ENCODE assay signal across 2 cellular contexts in genomic region chr4:48718818-48719465, GRCh38.
TF ChIP-seq lines count a peak whose summit lies in the region.

No MANE protein-coding gene starts in this region.

TF ChIP-seq in K562, 482 proteins besides CTCF, POLR2A, EP300 and RAD21:
- 0 out of 2 replicates have a peak, but pooled peaks have one; percentile 13 for TF ChIP-seq NR2C1 (IDR thresholded peaks at IDR 0.05)
- no peak for TF ChIP-seq NR2C1 (tag; IDR thresholded peaks at IDR 0.05)
- no peak for TF ChIP-seq GABPB1 (CRISPR knock-in tag; IDR thresholded peaks at IDR 0.05)
- TF ChIP-seq NELFE (IDR thresholded peaks at IDR 0.05; ENCODE audit: insufficient read depth, insufficient read length), result no peak

TF ChIP-seq in HepG2, 621 proteins besides CTCF, POLR2A, EP300 and RAD21 (continues in another document):
- TF ChIP-seq ZKSCAN5 (CRISPR knock-in tag; IDR thresholded peaks at IDR 0.05) (0 out of 2 replicates have a peak, but pooled peaks have one; percentile 70), RBFOX2 (IDR thresholded peaks at IDR 0.05; ENCODE audit: low read depth, low read length) (no peak), NR2F6 (IDR thresholded peaks at IDR 0.05) (peak; percentile 74), NR2F6 (CRISPR knock-in tag; IDR thresholded peaks at IDR 0.05) (peak; percentile 48; the same call in 1 of the 2 replicates), PRDM10 (CRISPR knock-in tag; IDR thresholded peaks at IDR 0.05; ENCODE audit: low read depth) (0 out of 2 replicates have a peak, but pooled peaks have one; percentile 54), ASH2L (IDR thresholded peaks at IDR 0.05; ENCODE audit: insufficient read length, low read depth, low read length) (peak; percentile 23), ZFY (CRISPR knock-in tag; IDR thresholded peaks at IDR 0.05) (no peak), XRCC5 (optimal IDR thresholded peaks at IDR 0.05; ENCODE audit: low read length) (peak; percentile 40), ZFP37 (CRISPR knock-in tag; IDR thresholded peaks at IDR 0.05; ENCODE audit: borderline replicate concordance) (no peak), ZNF207 (IDR thresholded peaks at IDR 0.05; ENCODE audit: borderline replicate concordance) (no peak), HMGXB3 (CRISPR knock-in tag; IDR thresholded peaks at IDR 0.05; ENCODE audit: borderline replicate concordance) (no peak), TBX3 (IDR thresholded peaks at IDR 0.05; ENCODE audit: borderline replicate concordance) (peak; percentile 34; the same call in 1 of the 2 replicates), HNF4A (CRISPR knock-in tag; IDR thresholded peaks at IDR 0.05) (peak; percentile 86), REL (CRISPR knock-in tag; conservative IDR thresholded peaks at IDR 0.05) (no peak), ZNF605 (CRISPR knock-in tag; IDR thresholded peaks at IDR 0.05) (0 out of 2 replicates have a peak, but pooled peaks have one; percentile 22), ELK4 (CRISPR knock-in tag; IDR thresholded peaks at IDR 0.05; ENCODE audit: borderline replicate concordance) (no peak), RARA (CRISPR knock-in tag; IDR thresholded peaks at IDR 0.05) (peak; percentile 33; the same call in 1 of the 2 replicates), ERF (CRISPR knock-in tag; IDR thresholded peaks at IDR 0.05) (no peak), NR2F1 (CRISPR knock-in tag; IDR thresholded peaks at IDR 0.05) (peak; percentile 37 to 71; a peak in 2 of 4 replicates), KMT2A (CRISPR knock-in tag; IDR thresholded peaks at IDR 0.05) (no peak), ARID5B (CRISPR knock-in tag; IDR thresholded peaks at IDR 0.05) (peak; percentile 60), ZMYM4 (CRISPR knock-in tag; IDR thresholded peaks at IDR 0.05) (peak; percentile 55; the same call in 1 of the 2 replicates), LCORL (IDR thresholded peaks at IDR 0.05) (no peak), LCORL (CRISPR knock-in tag; IDR thresholded peaks at IDR 0.05) (no peak), ZBTB33 (CRISPR knock-in tag; IDR thresholded peaks at IDR 0.05) (no peak), HNF4G (IDR thresholded peaks at IDR 0.05; ENCODE audit: borderline replicate concordance, low read depth, low read length) (peak; percentile 71), HNF4G (CRISPR knock-in tag; IDR thresholded peaks at IDR 0.05; ENCODE audit: borderline replicate concordance, low read depth) (no peak; the same call in 1 of the 2 replicates), NR2F2 (IDR thresholded peaks at IDR 0.05; ENCODE audit: borderline replicate concordance, low read depth) (peak; percentile 50; the same call in 1 of the 2 replicates), HHEX (CRISPR knock-in tag; IDR thresholded peaks at IDR 0.05) (peak; percentile 65), IKZF4 (CRISPR knock-in tag; IDR thresholded peaks at IDR 0.05; ENCODE audit: borderline replicate concordance, low read depth, not compliant biosample characterization) (no peak), ZBTB2 (CRISPR knock-in tag; IDR thresholded peaks at IDR 0.05; ENCODE audit: low read depth) (no peak), HOMEZ (CRISPR knock-in tag; IDR thresholded peaks at IDR 0.05; ENCODE audit: low read depth) (peak; percentile 87; the same call in 1 of the 2 replicates), POGZ (CRISPR knock-in tag; IDR thresholded peaks at IDR 0.05) (peak; percentile 44; the same call in 1 of the 2 replicates), ZIK1 (CRISPR knock-in tag; IDR thresholded peaks at IDR 0.05; ENCODE audit: borderline replicate concordance, low read depth) (no peak), THYN1 (CRISPR knock-in tag; IDR thresholded peaks at IDR 0.05; ENCODE audit: borderline replicate concordance, low read depth) (no peak), ZNF569 (CRISPR knock-in tag; IDR thresholded peaks at IDR 0.05; ENCODE audit: borderline replicate concordance) (no peak), SOX6 (IDR thresholded peaks at IDR 0.05) (no peak), SOX6 (CRISPR knock-in tag; IDR thresholded peaks at IDR 0.05) (0 out of 2 replicates have a peak, but pooled peaks have one; percentile 23), ZNF644 (CRISPR knock-in tag; IDR thresholded peaks at IDR 0.05; ENCODE audit: low read depth) (0 out of 2 replicates have a peak, but pooled peaks have one; percentile 43), NR2C2 (CRISPR knock-in tag; IDR thresholded peaks at IDR 0.05; ENCODE audit: borderline replicate concordance) (peak; percentile 71; the same call in 1 of the 2 replicates), ZNF292 (CRISPR knock-in tag; IDR thresholded peaks at IDR 0.05; ENCODE audit: borderline replicate concordance, low read depth) (0 out of 2 replicates have a peak, but pooled peaks have one; percentile 30), ZNF7 (CRISPR knock-in tag; IDR thresholded peaks at IDR 0.05) (peak; percentile 58; the same call in 1 of the 2 replicates), TEAD3 (CRISPR knock-in tag; optimal IDR thresholded peaks at IDR 0.05; ENCODE audit: borderline replicate concordance) (peak; percentile 62), ZMYM2 (CRISPR knock-in tag; IDR thresholded peaks at IDR 0.05) (0 out of 2 replicates have a peak, but pooled peaks have one; percentile 31), ZNF747 (CRISPR knock-in tag; IDR thresholded peaks at IDR 0.05; ENCODE audit: borderline replicate concordance) (no peak), BCL6 (CRISPR knock-in tag; IDR thresholded peaks at IDR 0.05) (peak; percentile 63; the same call in 1 of the 2 replicates)
